ENCODE assay signal across 8 cellular contexts in genomic region chr16:56423584-56424403, GRCh38. TPM values are rescaled to one million over a fixed set of nuclear protein-coding genes. Genes with fewer than 3 reads are reported as not detected.
DNase-seq lines count a peak whose midpoint lies in the region; ATAC-seq, FAIRE-seq and TF ChIP-seq lines count a peak whose summit lies in the region.

No MANE protein-coding gene starts in this region.

- no peak for TF ChIP-seq RAD21 in GM12878 (IDR thresholded peaks at IDR 0.05; ENCODE audit: insufficient read depth, low read depth, low read length)
- peak in 1 of 2 donors; percentile 12 for TF ChIP-seq RAD21 in liver (IDR thresholded peaks at IDR 0.05)

- DNase-seq in GM12864 (ENCODE audit: low read depth) = peak; percentile 26
- DNase-seq in Karpas-422 = peak; percentile 76
- peak; percentile 21 for DNase-seq in GM12878 (ENCODE audit: low read depth, low spot score)
- no peak for DNase-seq in tibial artery
- no peak for DNase-seq in NCI-H1436 treated with DMSO at 0.1 percent for 48 hours (lab: John Stamatoyannopoulos, UW)
- DNase-seq in mucosa of gallbladder (ENCODE audit: low spot score) = no peak

- peak; percentile 47 for FAIRE-seq in GM12878 (lab: Jason Lieb, UNC)

- intact Hi-C loops in GM12878 (cut with micrococcal nuclease; ENCODE audit: unreplicated experiment) = loop anchor here (2.0 kb wide), 1 partner anchor 25 kb away; no protein-coding TSS in a partner anchor
- intact Hi-C loops in tibial artery (cut with DNase I; ENCODE audit: low total_unique reads) = no loop called here

- SMC1A ChIA-PET in GM12878 (lab: Charles Lee; ENCODE audit: uncharacterized antibody, unreplicated experiment) = interaction anchor here (1.0 to 2.1 kb wide), 4 partner anchors 15 to 278 kb away, joined by 3 to 8 read pairs (median 6); partner anchors contain the start of genes NUDT21 and OGFOD1

- H2AFZ ChIP-seq in Karpas-422 (ENCODE audit: low read length) = no peak overlapping the region
- H2AFZ ChIP-seq in GM12878 (ENCODE audit: control insufficient read depth, low read depth, low read length) = no peak overlapping the region

- H3K36me3 ChIP-seq in Karpas-422 (ENCODE audit: insufficient read depth, low read length) = no peaks in the 10 kb centered on the region
- H3K36me3 ChIP-seq in GM12878 (ENCODE audit: control insufficient read depth in 2 of 2, insufficient read depth in 2 of 2, low read length in 1 of 2) = no peaks in the 10 kb centered on the region
- no peaks in the 10 kb centered on the region for H3K36me3 ChIP-seq in liver (ENCODE audit: control insufficient read depth in 4 of 4, insufficient read depth in 3 of 4, low read depth in 1 of 4, low read length in 3 of 4)
- no peaks in the 10 kb centered on the region for H3K36me3 ChIP-seq in tibial artery

- ATAC-seq in GM12878 (peak; percentile 51), HG03457 (IDR thresholded peaks at IDR 0.05; ENCODE audit: unreplicated experiment) (no peak)

- no peak for TF ChIP-seq POLR2A in GM12878 (IDR thresholded peaks at IDR 0.05; ENCODE audit: low read depth, low read length)

- peak overlapping the region; percentile 96 for H3K27ac ChIP-seq in Karpas-422 (ENCODE audit: low read length)
- H3K27ac ChIP-seq in GM12878 (ENCODE audit: control insufficient read depth, insufficient read depth) = peak overlapping the region; percentile 60
- peak overlapping the region; percentile 79 to 82 for H3K27ac ChIP-seq in liver (ENCODE audit: low read depth in 1 of 2, low read length in 2 of 2)
- H3K27ac ChIP-seq in tibial artery = peak overlapping the region; percentile 90 to 91

- H3K4me3 ChIP-seq in GM12864 (ENCODE audit: low read depth, low read length) (peak overlapping the region; percentile 65), Karpas-422 (ENCODE audit: low read length) (peak overlapping the region; percentile 92), GM12878 (peak overlapping the region; percentile 78), liver (ENCODE audit: low read depth in 1 of 3, low read length in 3 of 3) (peak overlapping the region; percentile 59 to 99 (median 86)), tibial artery (peak overlapping the region; percentile 79 to 99)

- no peaks in the 10 kb centered on the region for H3K9me2 ChIP-seq in Karpas-422 (replicated peaks; ENCODE audit: insufficient read depth, low read length)

- RAD21 ChIA-PET in GM12878 (lab: Charles Lee; ENCODE audit: unreplicated experiment) = interaction anchor here (1.6 kb wide), 1 partner anchor 27 kb away, joined by 6 read pairs; the partner anchor contains the start of genes NUDT21 and OGFOD1

- H3K79me2 ChIP-seq in Karpas-422 (ENCODE audit: low read length) (peaks cover 66% of the 10 kb centered on the region), GM12878 (ENCODE audit: control insufficient read depth, insufficient read depth, low read length) (peaks cover 60% of the 10 kb centered on the region)

- H3K4me2 ChIP-seq in Karpas-422 (ENCODE audit: low read depth, low read length, poor library complexity, severe bottlenecking) = peak overlapping the region; percentile 82
- H3K4me2 ChIP-seq in GM12878 (ENCODE audit: control insufficient read depth, insufficient read depth) = peak overlapping the region; percentile 95

- CTCF ChIA-PET in GM12878 (lab: Yijun Ruan, JAX) = interaction anchor here (1.3 to 1.7 kb wide), 3 partner anchors 28 to 278 kb away, joined by 3 to 8 read pairs (median 4); partner anchors contain the start of genes NUDT21 and OGFOD1

- WGBS in GM12878 (ENCODE audit: insufficient coverage, insufficient replicate concordance, low lambda C conversion rate, missing lambda C conversion rate) = under 1% methylated on average over 7 of the region's 7 CpGs
- WGBS in liver = 9% methylated on average over 7 of the region's 7 CpGs

- TF ChIP-seq CTCF in GM12864 (IDR thresholded peaks at IDR 0.05; ENCODE audit: low read depth, low read length, missing control alignments) = no peak
- TF ChIP-seq CTCF in GM12878 (IDR thresholded peaks at IDR 0.05 in 2 of 3, conservative IDR thresholded peaks at IDR 0.05 in 1 of 3; ENCODE audit: control insufficient read depth in 2 of 3, extremely low read depth in 1 of 3, insufficient read depth in 1 of 3, low read depth in 3 of 3, low read length in 3 of 3) = no peak
- TF ChIP-seq CTCF in liver (IDR thresholded peaks at IDR 0.05; ENCODE audit: low read depth, low read length, missing input control) = no peak
- no peak for TF ChIP-seq CTCF in tibial artery (IDR thresholded peaks at IDR 0.05)

- H3K9ac ChIP-seq in Karpas-422 (ENCODE audit: low read length) = peak overlapping the region; percentile 88
- peak overlapping the region; percentile 89 for H3K9ac ChIP-seq in GM12878 (ENCODE audit: control insufficient read depth, insufficient read depth, low read length)
- peak overlapping the region; percentile 42 to 97 for H3K9ac ChIP-seq in liver (ENCODE audit: low read depth in 1 of 2, low read length in 2 of 2)

- BruUV-seq in GM12878 (replicated peaks; lab: Mats Ljungman, UMichigan) = TSS peak; percentile 69

- in situ Hi-C loops in GM12878 (cut with MboI) = no loop called here

- no peak for TF ChIP-seq EP300 in GM12878 (IDR thresholded peaks at IDR 0.05; ENCODE audit: borderline replicate concordance in 1 of 2, control insufficient read depth in 1 of 2, low read depth in 2 of 2, low read length in 2 of 2)

- H4K20me1 ChIP-seq in Karpas-422 (ENCODE audit: insufficient read depth, low read depth, low read length) = peaks cover 19% of the 10 kb centered on the region; the same call in 1 of the 2 replicates
- no peaks in the 10 kb centered on the region for H4K20me1 ChIP-seq in GM12878 (ENCODE audit: control insufficient read depth, insufficient read depth)

- no peaks in the 10 kb centered on the region for H3K27me3 ChIP-seq in Karpas-422 (ENCODE audit: low read length)
- no peaks in the 10 kb centered on the region for H3K27me3 ChIP-seq in GM12878 (replicated peaks in 1 of 2; ENCODE audit: control insufficient read depth in 2 of 2, insufficient read depth in 2 of 2, low read length in 1 of 2)
- H3K27me3 ChIP-seq in liver (ENCODE audit: control insufficient read depth in 4 of 4, insufficient read depth in 4 of 4, low read length in 3 of 4) = no peaks in the 10 kb centered on the region
- H3K27me3 ChIP-seq in tibial artery = no peaks in the 10 kb centered on the region

- H3K4me1 ChIP-seq in Karpas-422 (ENCODE audit: low read length) (peaks cover 50% of the 10 kb centered on the region), GM12878 (ENCODE audit: control insufficient read depth, insufficient read depth, low read length) (peaks cover 12% of the 10 kb centered on the region), liver (ENCODE audit: control insufficient read depth in 4 of 4, insufficient read depth in 4 of 4, low read length in 3 of 4) (peaks cover 9 to 25% (median 17%) of the 10 kb centered on the region in 4 donors), tibial artery (peaks cover 0 to 54% (median 30%) of the 10 kb centered on the region in 4 donors)

- POLR2A ChIA-PET in GM12878 (lab: Charles Lee) = interaction anchor here (0.7 to 1.5 kb wide), 3 partner anchors 27 to 67 kb away, joined by 3 to 4 read pairs (median 3); partner anchors contain the start of genes NUDT21 and OGFOD1

- H3K9me3 ChIP-seq in Karpas-422 (ENCODE audit: low read length) (no peaks in the 10 kb centered on the region), GM12878 (replicated peaks; ENCODE audit: control insufficient read depth, insufficient read depth, low read length) (no peaks in the 10 kb centered on the region), liver (ENCODE audit: control insufficient read depth in 4 of 4, low read length in 3 of 4) (no peaks in the 10 kb centered on the region), tibial artery (no peaks in the 10 kb centered on the region)

RNA-seq across cellular contexts. Expression of gene AMFR, which starts 1.6 kb away (rescaled TPM):
- total RNA-seq in Karpas-422 (2014; rRNA removed; shearing (Covaris generic); ENCODE audit: low replicate concordance) = 243 and 284 TPM in 2 replicates
- 87.4 and 111 TPM in 2 replicates for total RNA-seq in GM12878 (2013; cell fraction: nucleolus; rRNA removed)
- 67.6 and 86.9 TPM in 2 replicates for total RNA-seq in GM12878 (2014; rRNA removed)
- total RNA-seq in GM12878 (2014; rRNA removed; fragmentation: Illumina TruSeq; extraction: Trizol) = 42.2 and 42.9 TPM in 2 replicates
- total RNA-seq in GM12878 (2021) = 56.2 and 63.7 TPM in 2 replicates
- 35.5 TPM for polyA plus RNA-seq in GM12878 (2011; ENCODE audit: low read depth)
- 13.4 and 34.0 TPM in 2 replicates for polyA plus RNA-seq in GM12878 (2011; rRNA removed)
- polyA plus RNA-seq in GM12878 (2011; cell fraction: cytosol; rRNA removed) = 35.4 and 39.0 TPM in 2 replicates
- 36.0 and 41.7 TPM in 2 replicates for polyA plus RNA-seq in GM12878 (2011; cell fraction: nucleus; rRNA removed)
- 56.2 and 58.8 TPM in 2 replicates for polyA plus RNA-seq in GM12878 (2012)
- 22.6 and 23.1 TPM in 2 replicates for polyA plus RNA-seq in GM12878 (2014; fragmentation: Illumina TruSeq; extraction: Trizol)
- polyA plus RNA-seq in GM12878 (2014; fragmentation: Nextera tagmentation; extraction: Ambion mirVana) = 10 to 100 TPM; 11.8 to 13.8 TPM
- polyA plus RNA-seq in GM12878 (2014; rRNA removed) = 30.1 and 33.2 TPM in 2 replicates
- 10 to 100 TPM in 1 of 2 experiments, 1 to 10 TPM in 1; 8.2 to 10.0 TPM for polyA plus RNA-seq in GM12878 (2016; fragmentation: Nextera tagmentation; extraction: Ambion mirVana)
- 122 and 134 TPM in 2 replicates for polyA minus RNA-seq in GM12878 (2011; rRNA and poly(A)+ RNA removed)
- 56.4 and 58.7 TPM in 2 replicates for polyA minus RNA-seq in GM12878 (2011; cell fraction: cytosol; rRNA and poly(A)+ RNA removed)
- 42.3 and 71.1 TPM in 2 replicates for polyA minus RNA-seq in GM12878 (2011; cell fraction: nucleus; rRNA and poly(A)+ RNA removed)
- 100 to 1,000 TPM; 128 to 309 TPM for total RNA-seq in liver
- polyA plus RNA-seq in liver = 10 to 100 TPM; 43.3 to 69.1 TPM
- total RNA-seq in mucosa of gallbladder = 121 TPM

RNA-seq across cellular contexts. Expression of gene NUDT21, which starts 27.3 kb away (rescaled TPM):
- 73.2 and 170 TPM in 2 replicates for total RNA-seq in Karpas-422 (2014; rRNA removed; shearing (Covaris generic); ENCODE audit: low replicate concordance)
- total RNA-seq in GM12878 (2013; cell fraction: nucleolus; rRNA removed) = 86.7 and 87.9 TPM in 2 replicates
- total RNA-seq in GM12878 (2014; rRNA removed) (145 and 229 TPM in 2 replicates), GM12878 (2014; rRNA removed; fragmentation: Illumina TruSeq; extraction: Trizol) (106 and 110 TPM in 2 replicates), GM12878 (2021) (200 and 203 TPM in 2 replicates), liver (10 to 100 TPM; 30.5 to 43.9 TPM), mucosa of gallbladder (80.9 TPM)
- 31.4 TPM for polyA plus RNA-seq in GM12878 (2011; ENCODE audit: low read depth)
- polyA plus RNA-seq in GM12878 (2011; rRNA removed) (183 and 220 TPM in 2 replicates), GM12878 (2014; fragmentation: Illumina TruSeq; extraction: Trizol) (104 and 141 TPM in 2 replicates), GM12878 (2014; fragmentation: Nextera tagmentation; extraction: Ambion mirVana) (100 to 1,000 TPM in 1 of 2 experiments, 10 to 100 TPM in 1; 70.1 to 120 TPM), GM12878 (2014; rRNA removed) (99.0 and 175 TPM in 2 replicates), GM12878 (2016; fragmentation: Nextera tagmentation; extraction: Ambion mirVana) (100 to 1,000 TPM; 134 to 152 TPM), liver (10 to 100 TPM; 19.3 to 23.9 TPM)
- 82.6 and 83.4 TPM in 2 replicates for polyA plus RNA-seq in GM12878 (2011; cell fraction: cytosol; rRNA removed)
- 92.4 and 104 TPM in 2 replicates for polyA plus RNA-seq in GM12878 (2011; cell fraction: nucleus; rRNA removed)
- 108 and 126 TPM in 2 replicates for polyA plus RNA-seq in GM12878 (2012)
- polyA minus RNA-seq in GM12878 (2011; rRNA and poly(A)+ RNA removed) = 69.1 and 126 TPM in 2 replicates
- 54.4 and 64.9 TPM in 2 replicates for polyA minus RNA-seq in GM12878 (2011; cell fraction: cytosol; rRNA and poly(A)+ RNA removed)
- polyA minus RNA-seq in GM12878 (2011; cell fraction: nucleus; rRNA and poly(A)+ RNA removed) = 66.1 and 119 TPM in 2 replicates

RNA-seq across cellular contexts. Expression of gene OGFOD1, which starts 27.6 kb away (rescaled TPM):
- 51.9 and 61.0 TPM in 2 replicates for total RNA-seq in Karpas-422 (2014; rRNA removed; shearing (Covaris generic); ENCODE audit: low replicate concordance)
- 46.4 and 58.2 TPM in 2 replicates for total RNA-seq in GM12878 (2013; cell fraction: nucleolus; rRNA removed)
- 42.4 and 58.3 TPM in 2 replicates for total RNA-seq in GM12878 (2014; rRNA removed)
- 41.8 and 43.2 TPM in 2 replicates for total RNA-seq in GM12878 (2014; rRNA removed; fragmentation: Illumina TruSeq; extraction: Trizol)
- 51.6 and 54.4 TPM in 2 replicates for total RNA-seq in GM12878 (2021)
- 23.3 TPM for polyA plus RNA-seq in GM12878 (2011; ENCODE audit: low read depth)
- polyA plus RNA-seq in GM12878 (2011; rRNA removed) = 38.8 and 48.8 TPM in 2 replicates
- 24.5 and 33.4 TPM in 2 replicates for polyA plus RNA-seq in GM12878 (2011; cell fraction: cytosol; rRNA removed)
- polyA plus RNA-seq in GM12878 (2011; cell fraction: nucleus; rRNA removed) = 20.0 and 32.1 TPM in 2 replicates
- 30.6 and 35.2 TPM in 2 replicates for polyA plus RNA-seq in GM12878 (2012)
- 60.6 and 74.3 TPM in 2 replicates for polyA plus RNA-seq in GM12878 (2014; fragmentation: Illumina TruSeq; extraction: Trizol)
- 10 to 100 TPM; 31.4 to 40.7 TPM for polyA plus RNA-seq in GM12878 (2014; fragmentation: Nextera tagmentation; extraction: Ambion mirVana)
- polyA plus RNA-seq in GM12878 (2014; rRNA removed) = 54.8 and 57.2 TPM in 2 replicates
- polyA plus RNA-seq in GM12878 (2016; fragmentation: Nextera tagmentation; extraction: Ambion mirVana) = 100 to 1,000 TPM; 117 to 119 TPM
- 22.8 and 33.9 TPM in 2 replicates for polyA minus RNA-seq in GM12878 (2011; rRNA and poly(A)+ RNA removed)
- 10.7 and 14.0 TPM in 2 replicates for polyA minus RNA-seq in GM12878 (2011; cell fraction: cytosol; rRNA and poly(A)+ RNA removed)
- polyA minus RNA-seq in GM12878 (2011; cell fraction: nucleus; rRNA and poly(A)+ RNA removed) = 11.7 and 20.0 TPM in 2 replicates
- total RNA-seq in liver = 10 to 100 TPM; 17.0 to 40.2 TPM
- polyA plus RNA-seq in liver = 10 to 100 TPM; 15.5 to 25.3 TPM
- 34.2 TPM for total RNA-seq in mucosa of gallbladder

Comparison
In these comparisons a context has a peak if more than half of its experiments do, and no peak if none do; other contexts are left out.
1. DNase-seq: peak in GM12864 (single experiment), Karpas-422 (single experiment) and GM12878 (single experiment); none in tibial artery (0 of 2), NCI-H1436 treated with DMSO at 0.1 percent for 48 hours (single experiment) and mucosa of gallbladder (single experiment).
2. Peak in every context shown above with its lines, with median percentiles within 50 percentile points of each other: H3K4me3 ChIP-seq, H3K27ac ChIP-seq and H3K9ac ChIP-seq.